Comparison of ENCODE assay signal across 8 cellular contexts in genomic region chr6:28105286-28105685, GRCh38. TPM values are rescaled to one million over a fixed set of nuclear protein-coding genes. Genes with fewer than 3 reads are reported as not detected.
A peak's percentile ranks its signal among the peaks of the same experiment; 100 is the strongest.
DNase-seq lines count a peak whose midpoint lies in the region; ATAC-seq and TF ChIP-seq lines count a peak whose summit lies in the region.

No MANE protein-coding gene starts in this region.

- ATAC-seq in IMR-90 (ENCODE audit: low read depth) (peak; percentile 22), HG03571 (IDR thresholded peaks at IDR 0.05; ENCODE audit: unreplicated experiment) (no peak)

- TF ChIP-seq CTCF in IMR-90 (conservative IDR thresholded peaks at IDR 0.05; ENCODE audit: low read depth, low read length) (no peak), WERI-Rb-1 (IDR thresholded peaks at IDR 0.05; ENCODE audit: low read depth, low read length) (peak; percentile 6; the same call in 1 of the 2 replicates), retinal pigment epithelial cell (conservative IDR thresholded peaks at IDR 0.05; ENCODE audit: low read depth, low read length) (no peak)

- peak overlapping the region; percentile 82 for H4K5ac ChIP-seq in IMR-90 (ENCODE audit: low read depth, low read length)

- no TSS peak for BruUV-seq in IMR-90 (replicated peaks; lab: Mats Ljungman, UMichigan)

- CTCF ChIA-PET in IMR-90 (lab: Yijun Ruan, JAX) = interaction anchor here (0.7 to 1.2 kb wide), 4 partner anchors 9 to 318 kb away, joined by 3 to 5 read pairs (median 4); no protein-coding TSS in a partner anchor

- no peak for TF ChIP-seq RAD21 in IMR-90 (IDR thresholded peaks at IDR 0.05; ENCODE audit: low read length)

- no peak overlapping the region for H2AK5ac ChIP-seq in IMR-90 (ENCODE audit: low read depth, low read length)

- TF ChIP-seq POLR2A in IMR-90 (IDR thresholded peaks at IDR 0.05; ENCODE audit: low read depth, low read length) = no peak

- no peaks in the 10 kb centered on the region for H3K9me3 ChIP-seq in IMR-90 (ENCODE audit: control insufficient read depth, insufficient read depth, low read length)
- H3K9me3 ChIP-seq in WERI-Rb-1 (ENCODE audit: severe bottlenecking) = peaks cover 6% of the 10 kb centered on the region

- H3K79me1 ChIP-seq in IMR-90 (ENCODE audit: low read depth in 1 of 2, low read length in 2 of 2) = no peaks in the 10 kb centered on the region

- POLR2A ChIA-PET in IMR-90 (lab: Charles Lee; ENCODE audit: unreplicated experiment) = no interaction called here

- H3K9me1 ChIP-seq in IMR-90 (ENCODE audit: insufficient read depth, low read length) = no peaks in the 10 kb centered on the region

- H3K18ac ChIP-seq in IMR-90 (ENCODE audit: low read depth, low read length) = no peak overlapping the region

- no peak overlapping the region for H2BK20ac ChIP-seq in IMR-90 (ENCODE audit: low read depth, low read length)

- H2AFZ ChIP-seq in IMR-90 (replicated peaks; ENCODE audit: low read length, poor library complexity) = peak overlapping the region; percentile 98

- H3K9ac ChIP-seq in IMR-90 (ENCODE audit: low read depth, low read length) = peak overlapping the region; percentile 76; the same call in 1 of the 2 replicates

- H3K27me3 ChIP-seq in IMR-90 (ENCODE audit: control insufficient read depth, insufficient read depth, low read length) = no peaks in the 10 kb centered on the region
- H3K27me3 ChIP-seq in WERI-Rb-1 (ENCODE audit: insufficient read depth, low read depth, severe bottlenecking) = peaks cover 3% of the 10 kb centered on the region

- H3K4me1 ChIP-seq in IMR-90 (ENCODE audit: control insufficient read depth, insufficient read depth, low read length) = peaks cover 2% of the 10 kb centered on the region

- H3K4me2 ChIP-seq in IMR-90 (ENCODE audit: low read depth, low read length) = peak overlapping the region; percentile 91

- H4K20me1 ChIP-seq in IMR-90 (ENCODE audit: insufficient read depth, low read length) = no peaks in the 10 kb centered on the region

- H2BK15ac ChIP-seq in IMR-90 (ENCODE audit: low read depth, low read length) = no peak overlapping the region

- in situ Hi-C loops in IMR-90 (cut with MboI; ENCODE audit: low sequenced_read_pairs) = no loop called here

- no peak overlapping the region for H2AK9ac ChIP-seq in IMR-90 (replicated peaks; ENCODE audit: low read depth, low read length, poor library complexity)

- intact Hi-C loops in IMR-90 (cut with micrococcal nuclease) = no loop called here

- peak overlapping the region; percentile 79; the same call in 1 of the 2 replicates for H3K14ac ChIP-seq in IMR-90 (replicated peaks; ENCODE audit: low read depth, low read length)

- H3K4me3 ChIP-seq in IMR-90 (ENCODE audit: insufficient read depth, low read depth, low read length) (peak overlapping the region; percentile 60), WERI-Rb-1 (ENCODE audit: low read depth, low read length) (peak overlapping the region; percentile 86), retinal pigment epithelial cell (ENCODE audit: low read length) (peak overlapping the region; percentile 76)

- no peak overlapping the region for H2BK120ac ChIP-seq in IMR-90 (ENCODE audit: low read depth, low read length)

- H3K36me3 ChIP-seq in IMR-90 (ENCODE audit: control insufficient read depth, insufficient read depth, low read length) (no peaks in the 10 kb centered on the region), WERI-Rb-1 (no peaks in the 10 kb centered on the region)

- H4K8ac ChIP-seq in IMR-90 (ENCODE audit: low read depth in 2 of 2, low read length in 2 of 2) = peak overlapping the region; percentile 85 to 93

- H3K56ac ChIP-seq in IMR-90 (ENCODE audit: extremely low read depth, insufficient read depth, low read length) = peak overlapping the region; percentile 39; the same call in 1 of the 2 replicates

- 43% methylated on average over 1 of the region's 4 CpGs; no CpG with 5 or more reads in 1 of the 2 experiments for WGBS in IMR-90 (ENCODE audit: extremely low coverage in 2 of 2, insufficient read length in 1 of 2), 2 experiments

- 0 out of 2 replicates have a peak overlapping the region, but pooled peaks have one; percentile 66 for H4K91ac ChIP-seq in IMR-90 (ENCODE audit: insufficient read depth, low read depth, low read length)

- H3K27ac ChIP-seq in IMR-90 (ENCODE audit: insufficient read depth, low read length) = no peak overlapping the region
- no peak overlapping the region; the same call in 1 of the 2 replicates for H3K27ac ChIP-seq in WERI-Rb-1

- H2BK5ac ChIP-seq in IMR-90 (ENCODE audit: low read depth, low read length, poor library complexity, severe bottlenecking) = no peak overlapping the region

- DNase-seq in SIG-M5 treated with dmso at 0.1 percent for 504 hours (lab: John Stamatoyannopoulos, UW; ENCODE audit: unreplicated experiment) (peak; percentile 55), SIG-M5 (lab: John Stamatoyannopoulos, UW) (no peak), IMR-90 (no peak), WERI-Rb-1 (peak; percentile 25), germinal center (ENCODE audit: low spot score) (peak; percentile 47), retinal pigment epithelial cell (ENCODE audit: low read depth) (no peak), cerebellar nuclear complex (lab: John Stamatoyannopoulos, UW) (no peak)

- H3K23ac ChIP-seq in IMR-90 (ENCODE audit: low read depth, low read length) = 0 out of 2 replicates have a peak overlapping the region, but pooled peaks have one; percentile 61

- peak overlapping the region; percentile 82; the same call in 1 of the 2 replicates for H3K4ac ChIP-seq in IMR-90 (ENCODE audit: low read depth, low read length)

- dilution Hi-C loops in IMR-90 (cut with HindIII; ENCODE audit: low sequenced_read_pairs, unreplicated experiment) = no loop called here

TF ChIP-seq in IMR-90, 13 proteins besides CTCF, POLR2A, EP300 and RAD21:
- TF ChIP-seq BHLHE40 (IDR thresholded peaks at IDR 0.05; ENCODE audit: low read depth, low read length) (no peak), CEBPB (IDR thresholded peaks at IDR 0.05; ENCODE audit: low read depth, low read length) (0 out of 2 replicates have a peak, but pooled peaks have one; percentile 5)

RNA-seq across cellular contexts. Expression of gene ZSCAN16, which starts 19.1 kb away (rescaled TPM):
- total RNA-seq in IMR-90 (2012; rRNA removed) = 2.5 and 3.0 TPM in 2 replicates
- 1.7 and 1.8 TPM in 2 replicates for polyA plus RNA-seq in IMR-90 (2012; rRNA removed)
- polyA plus RNA-seq in IMR-90 (2012; cell fraction: cytosol; rRNA removed) = 0.43 and 0.80 TPM in 2 replicates
- 0.99 and 2.2 TPM in 2 replicates for polyA plus RNA-seq in IMR-90 (2012; cell fraction: nucleus; rRNA removed; ENCODE audit: low replicate concordance)

RNA-seq across cellular contexts. Expression of gene ZNF165, which starts 24.9 kb away (rescaled TPM):
- 0.28 and 0.36 TPM in 2 replicates for total RNA-seq in IMR-90 (2012; rRNA removed)
- polyA plus RNA-seq in IMR-90 (2012; rRNA removed) = 0.07 and 0.09 TPM in 2 replicates
- 0.01 TPM in 1 of 2 replicates, not detected in the other for polyA plus RNA-seq in IMR-90 (2012; cell fraction: cytosol; rRNA removed)
- polyA plus RNA-seq in IMR-90 (2012; cell fraction: nucleus; rRNA removed; ENCODE audit: low replicate concordance) = 0.06 TPM in 1 of 2 replicates, not detected in the other

RNA-seq across cellular contexts. Expression of gene ZKSCAN8, which starts 36.4 kb away (rescaled TPM):
- 15.0 and 22.8 TPM in 2 replicates for total RNA-seq in IMR-90 (2012; rRNA removed)
- 4.5 and 8.3 TPM in 2 replicates for polyA plus RNA-seq in IMR-90 (2012; rRNA removed)
- 1.0 and 1.5 TPM in 2 replicates for polyA plus RNA-seq in IMR-90 (2012; cell fraction: cytosol; rRNA removed)
- polyA plus RNA-seq in IMR-90 (2012; cell fraction: nucleus; rRNA removed; ENCODE audit: low replicate concordance) = 4.6 and 32.4 TPM in 2 replicates

Comparison
In these comparisons a context has a peak if more than half of its experiments do, and no peak if none do; other contexts are left out.
1. DNase-seq: peak in SIG-M5 treated with dmso at 0.1 percent for 504 hours (single experiment), WERI-Rb-1 (single experiment) and germinal center (single experiment); none in SIG-M5 (single experiment), IMR-90 (single experiment), retinal pigment epithelial cell (single experiment) and cerebellar nuclear complex (0 of 2).
2. Peak in every context shown above with its lines, with median percentiles within 50 percentile points of each other: H3K4me3 ChIP-seq.